17 cellular contexts compared by ENCODE assay signal in the genomic region with DNA sequence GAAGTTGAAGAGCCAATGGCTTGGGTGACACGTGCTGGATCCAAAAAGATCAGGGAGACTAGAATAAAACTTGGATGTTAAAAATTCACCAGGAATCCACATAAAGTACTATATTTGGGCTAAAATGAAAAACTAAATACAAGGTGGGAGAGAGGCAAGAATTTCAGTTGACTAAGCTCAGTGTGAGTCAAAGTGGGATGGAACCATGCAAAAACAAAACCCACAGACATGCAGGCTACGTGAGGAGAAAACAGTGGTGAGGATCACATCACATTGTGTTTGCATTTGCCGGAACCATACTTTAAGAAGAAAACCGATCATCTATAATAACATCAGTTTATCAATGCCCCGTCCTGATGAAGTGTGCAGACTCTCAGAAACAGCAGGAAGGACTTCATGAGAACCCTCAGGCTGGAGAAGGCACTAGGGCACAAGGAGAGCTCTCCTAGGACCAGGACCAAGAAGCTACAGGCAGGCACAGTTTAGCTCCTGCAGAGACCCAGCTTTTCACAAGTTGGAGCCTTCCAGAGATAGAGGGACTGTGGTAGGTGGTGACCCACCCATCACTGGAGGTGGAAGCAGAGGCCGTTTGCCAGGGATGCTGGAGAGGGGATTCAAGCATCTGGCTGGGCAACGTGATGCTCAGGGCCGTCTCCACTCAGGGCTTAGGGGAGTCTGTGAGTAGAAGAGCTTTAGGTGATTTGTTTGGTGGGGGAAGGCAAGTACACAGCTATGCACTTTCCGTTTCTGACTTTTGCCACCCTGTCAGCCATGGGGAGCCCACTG. TPM values are rescaled to one million over a fixed set of nuclear protein-coding genes. Genes with fewer than 3 reads are reported as not detected.
DNase-seq lines count a peak whose midpoint lies in the region; ATAC-seq and TF ChIP-seq lines count a peak whose summit lies in the region.
"Had no signal": no experiment of that assay in that cellular context is flagged by ENCODE, and none has a peak within 500 bp of the region (broad histone marks: within the 10 kb centered on the region; RNA-seq: fewer than 3 reads in every experiment).

No MANE protein-coding gene starts in this region.

- DNase-seq in ELR (ENCODE audit: low read depth) (peak; percentile 65), iris pigment epithelial cell (ENCODE audit: low read depth) (peak; percentile 47), sciatic nerve (ENCODE audit: low spot score) (no peak), NCI-H2081 (lab: John Stamatoyannopoulos, UW) (no peak)
- DNase-seq: activated effector memory CD4-positive, alpha-beta T cell treated with Interleukin-2 at 50 U/mL for 16 hours; cerebellar nuclear complex; MG63; NCI-H510A; SIG-M5; sigmoid colon had no signal

- H3K79me2 ChIP-seq in OCI-LY3 (ENCODE audit: low read length): no peaks in the 10 kb centered on the region

- 0 out of 2 replicates have a peak, but pooled peaks cover 6% of the 10 kb centered on the region for H3K27me3 ChIP-seq in OCI-LY3 (ENCODE audit: low read depth, low read length)
- H3K27me3 ChIP-seq: MG63, sigmoid colon, vagina had no signal

- H4K20me1 ChIP-seq in OCI-LY3 (ENCODE audit: insufficient read depth, low read length): no peaks in the 10 kb centered on the region

- no peak for TF ChIP-seq CTCF in OCI-LY3 (IDR thresholded peaks at IDR 0.05; ENCODE audit: low read depth, low read length)

- H2AFZ ChIP-seq in OCI-LY3 (ENCODE audit: low read depth, low read length): peak overlapping the region; percentile 86; the same call in 1 of the 2 replicates
- H2AFZ ChIP-seq: GM23338 had no signal

- intact Hi-C loops in sciatic nerve (cut with DNase I): no loop called here

- peak overlapping the region; percentile 45 for H3K9ac ChIP-seq in OCI-LY3 (ENCODE audit: low read length)

- H3K27ac ChIP-seq in OCI-LY3 (ENCODE audit: low read length): peak overlapping the region; percentile 58
- H3K27ac ChIP-seq: sigmoid colon, vagina had no signal

- ATAC-seq in GM21447 (IDR thresholded peaks at IDR 0.05; ENCODE audit: unreplicated experiment) (peak; percentile 52), sciatic nerve (no peak), HG03135 (IDR thresholded peaks at IDR 0.05; ENCODE audit: unreplicated experiment) (no peak), GM18517 (IDR thresholded peaks at IDR 0.05; ENCODE audit: unreplicated experiment) (no peak)

- peaks cover 51% of the 10 kb centered on the region for H3K4me1 ChIP-seq in OCI-LY3 (ENCODE audit: low read length)
- H3K4me1 ChIP-seq: sigmoid colon, vagina had no signal

- H3K4me3 ChIP-seq in OCI-LY3 (ENCODE audit: low read length): peak overlapping the region; percentile 77
- H3K4me3 ChIP-seq: GM23338, MG63, sigmoid colon, vagina had no signal

- H3K9me3 ChIP-seq in OCI-LY3 (ENCODE audit: insufficient read depth, low read length): no peaks in the 10 kb centered on the region
- H3K9me3 ChIP-seq: MG63, sigmoid colon, vagina had no signal

- no peaks in the 10 kb centered on the region for H3K36me3 ChIP-seq in OCI-LY3 (replicated peaks; ENCODE audit: low read depth, low read length)
- H3K36me3 ChIP-seq: MG63, sigmoid colon, vagina had no signal

- peak overlapping the region; percentile 90 for H3K4me2 ChIP-seq in OCI-LY3 (ENCODE audit: low read length)
- H3K4me2 ChIP-seq: GM23338 had no signal

RNA-seq across cellular contexts. Expression of gene NR2E3, which starts 29.0 kb away (rescaled TPM):
- not detected for total RNA-seq in sciatic nerve
- total RNA-seq: CD8-positive, alpha-beta T cell had no signal

Comparison
In these comparisons a context has a peak if more than half of its experiments do, and no peak if none do; other contexts are left out.
1. DNase-seq: peak in ELR (single experiment) and iris pigment epithelial cell (single experiment); none in sciatic nerve (single experiment) and NCI-H2081 (0 of 2).